In genomic region chr10:112327678-112328077, GRCh38 we compare ENCODE assay signal across 37 cellular contexts. TPM values are rescaled to one million over a fixed set of nuclear protein-coding genes. Genes with fewer than 3 reads are reported as not detected.
"Had no signal": no experiment of that assay in that cellular context is flagged by ENCODE, and none has a peak within 500 bp of the region (broad histone marks: within the 10 kb centered on the region; RNA-seq: fewer than 3 reads in every experiment).

No MANE protein-coding gene starts in this region.

- H3K9ac ChIP-seq: parathyroid adenoma had no signal

- H3K9me3 ChIP-seq: neutrophil, ovary, psoas muscle, spleen, stomach, thoracic aorta, thyroid gland, tibial nerve, upper lobe of left lung, vagina had no signal

- DNase-seq: naive thymus-derived CD8-positive, alpha-beta T cell; nephron progenitor cell; nucleus accumbens; ovary; posterior cingulate gyrus; psoas muscle; right cardiac atrium; spleen; stimulated activated CD4-positive, alpha-beta T cell treated with anti-CD3 and anti-CD28 coated beads, Interleukin-12 subunit alpha, Interleukin-12 subunit beta, amount 100 ng/mL, for 4 hours; stimulated activated CD4-positive, alpha-beta T cell treated with anti-CD3 and anti-CD28 coated beads, Interleukin-1b, Interleukin-23, amount 100 ng/mL, for 48 hours; stimulated activated CD4-positive, alpha-beta T cell treated with anti-CD3 and anti-CD28 coated beads, Interleukin-4, amount 100 ng/mL, for 1 hour; stimulated activated CD4-positive, alpha-beta T cell treated with anti-CD3 and anti-CD28 coated beads, Interleukin-4, amount 100 ng/mL, for 4 hours; stimulated activated CD8-positive, alpha-beta memory T cell treated with anti-CD3 and anti-CD28 coated beads, Interleukin-4, amount 100 ng/mL, for 48 hours; stimulated activated naive B cell treated with anti-CD40 and anti-IgM and Interleukin-4, amounts not matched to agents 10 μg/mL and 1 μg/mL and 100 μg/mL, for 72 hours; stimulated activated naive CD4-positive, alpha-beta T cell treated with Interleukin-2 at 50 U/mL for 16 hours; stomach; thyroid gland; trophoblast cell; upper lobe of left lung had no signal

- ATAC-seq: naive thymus-derived CD8-positive, alpha-beta T cell; natural killer cell treated with Interleukin-12 subunit alpha and Interleukin-12 subunit beta and Interleukin-15 and Interleukin-18, amount 100 ng/mL, for 72 hours; psoas muscle; right cardiac atrium; sciatic nerve; stimulated activated naive B cell treated with anti-CD40 and anti-IgM and Interleukin-4, amounts not matched to agents 10 μg/mL and 1 μg/mL and 100 μg/mL, for 72 hours had no signal

- H3K79me2 ChIP-seq: parathyroid adenoma had no signal

- H3K9me3 Mint-ChIP-seq: naive thymus-derived CD8-positive, alpha-beta T cell; natural killer cell treated with Interleukin-12 subunit alpha and Interleukin-12 subunit beta and Interleukin-15 and Interleukin-18, amount 100 ng/mL, for 72 hours; nephron progenitor cell; neural crest cell; stimulated activated naive B cell treated with anti-CD40 and anti-IgM and Interleukin-4, amounts not matched to agents 10 μg/mL and 1 μg/mL and 100 μg/mL, for 72 hours; stimulated activated naive CD8-positive, alpha-beta T cell treated with anti-CD3 and anti-CD28 coated beads, Interleukin-15, Interleukin-2, amounts not matched to agents 100 ng/mL and 50 ng/mL, for 24 hours had no signal

- H3K36me3 Mint-ChIP-seq: naive thymus-derived CD8-positive, alpha-beta T cell; natural killer cell treated with Interleukin-12 subunit alpha and Interleukin-12 subunit beta and Interleukin-15 and Interleukin-18, amount 100 ng/mL, for 72 hours; stimulated activated naive B cell treated with anti-CD40 and anti-IgM and Interleukin-4, amounts not matched to agents 10 μg/mL and 1 μg/mL and 100 μg/mL, for 72 hours had no signal

- H3K27ac ChIP-seq: neutrophil, ovary, parathyroid adenoma, psoas muscle, skin epidermis, spleen, stomach, thoracic aorta, thyroid gland, tibial nerve, upper lobe of left lung, vagina had no signal

- H3K4me3 ChIP-seq: ovary, psoas muscle, skin epidermis, smooth muscle cell, spleen, stomach, thoracic aorta, thyroid gland, tibial nerve, upper lobe of left lung, vagina had no signal

- FAIRE-seq: urothelium cell line had no signal

- H3K27ac Mint-ChIP-seq: naive thymus-derived CD8-positive, alpha-beta T cell; natural killer cell treated with Interleukin-12 subunit alpha and Interleukin-12 subunit beta and Interleukin-15 and Interleukin-18, amount 100 ng/mL, for 72 hours; progenitor cell of endocrine pancreas; stimulated activated naive B cell treated with anti-CD40 and anti-IgM and Interleukin-4, amounts not matched to agents 10 μg/mL and 1 μg/mL and 100 μg/mL, for 72 hours; stimulated activated naive CD8-positive, alpha-beta T cell treated with anti-CD3 and anti-CD28 coated beads, Interleukin-15, Interleukin-2, amounts not matched to agents 100 ng/mL and 50 ng/mL, for 24 hours had no signal

- H3K27me3 ChIP-seq: neutrophil, ovary, spleen, stomach, thyroid gland, tibial nerve, upper lobe of left lung, vagina had no signal

- H3K36me3 ChIP-seq: neutrophil, ovary, spleen, stomach, thoracic aorta, thyroid gland, tibial nerve, upper lobe of left lung, vagina had no signal

- H3K4me1 Mint-ChIP-seq: naive thymus-derived CD8-positive, alpha-beta T cell had no signal

- H3K4me1 ChIP-seq: parathyroid adenoma, psoas muscle, spleen, upper lobe of left lung, vagina had no signal

- H3K4me2 ChIP-seq: smooth muscle cell had no signal

- H3K4me3 Mint-ChIP-seq: naive thymus-derived CD8-positive, alpha-beta T cell; natural killer cell treated with Interleukin-12 subunit alpha and Interleukin-12 subunit beta and Interleukin-15 and Interleukin-18, amount 100 ng/mL, for 72 hours; nephron progenitor cell; neural crest cell; stimulated activated naive B cell treated with anti-CD40 and anti-IgM and Interleukin-4, amounts not matched to agents 10 μg/mL and 1 μg/mL and 100 μg/mL, for 72 hours; stimulated activated naive CD8-positive, alpha-beta T cell treated with anti-CD3 and anti-CD28 coated beads, Interleukin-15, Interleukin-2, amounts not matched to agents 100 ng/mL and 50 ng/mL, for 24 hours had no signal

- H2AFZ ChIP-seq: parathyroid adenoma had no signal

RNA-seq across cellular contexts. Expression of gene TECTB, which starts 44.5 kb away (rescaled TPM):
- total RNA-seq: naive thymus-derived CD8-positive, alpha-beta T cell; natural killer cell treated with Interleukin-12 subunit alpha and Interleukin-12 subunit beta and Interleukin-15 and Interleukin-18, amount 100 ng/mL, for 72 hours; neural crest cell; omental fat pad; ovary; progenitor cell of endocrine pancreas; psoas muscle; renal cortical epithelial cell; right cardiac atrium; sciatic nerve; smooth muscle cell; spleen; stomach; subcutaneous adipose tissue; temporal lobe; thoracic aorta; tibial nerve; upper lobe of left lung; ureter; vagina had no signal
- polyA plus RNA-seq: naive thymus-derived CD8-positive, alpha-beta T cell; psoas muscle; right cardiac atrium; smooth muscle cell; spleen; stomach had no signal

RNA-seq across cellular contexts. Expression of gene ACSL5, which starts 46.2 kb away (rescaled TPM):
- total RNA-seq: neural crest cell, smooth muscle cell had no signal
